Comparison of ENCODE assay signal across 9 cellular contexts in the genomic region with DNA sequence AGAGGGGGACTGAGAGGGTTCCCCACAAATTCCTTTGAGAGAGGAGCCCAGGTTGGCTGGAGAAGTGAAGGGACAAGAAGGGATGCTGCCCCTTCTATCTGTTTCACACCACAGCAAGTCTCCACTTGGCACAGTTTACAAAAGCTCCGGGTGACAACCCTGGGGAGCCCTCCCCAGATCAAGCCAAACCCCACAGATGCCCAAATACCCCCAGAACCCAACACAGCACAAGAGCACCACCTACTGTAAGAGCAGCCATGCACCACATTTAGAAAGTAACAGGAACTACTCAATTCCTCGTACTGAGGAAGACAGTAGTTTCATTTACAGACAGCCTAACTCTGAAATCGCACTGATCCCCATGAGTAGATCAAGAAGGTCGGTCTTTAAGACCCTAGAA.
DNase-seq lines count a peak whose midpoint lies in the region; ATAC-seq and TF ChIP-seq lines count a peak whose summit lies in the region.
"Had no signal": no experiment of that assay in that cellular context is flagged by ENCODE, and none has a peak within 500 bp of the region (broad histone marks: within the 10 kb centered on the region; RNA-seq: fewer than 3 reads in every experiment).

No MANE protein-coding gene starts in this region.

- H4K5ac ChIP-seq in H9 (ENCODE audit: insufficient read length, low read depth, low read length): no peak overlapping the region

- no peak overlapping the region for H2BK5ac ChIP-seq in H9 (ENCODE audit: insufficient read length, low read length)

- no peak overlapping the region for H2BK15ac ChIP-seq in H9 (ENCODE audit: low read depth, low read length)

- H3K27me3 Mint-ChIP-seq in CD4-positive, alpha-beta T cell: peaks cover 4% of the 10 kb centered on the region
- no peaks in the 10 kb centered on the region; the same call in 1 of the 2 replicates for H3K27me3 Mint-ChIP-seq in H9 (ENCODE audit: low read depth)
- peaks cover 7% of the 10 kb centered on the region for H3K27me3 Mint-ChIP-seq in T-helper 17 cell
- H3K27me3 Mint-ChIP-seq: naive B cell had no signal

- no peak overlapping the region for H2AK5ac ChIP-seq in H9 (ENCODE audit: insufficient read length, low read length)

- H3K4me1 Mint-ChIP-seq in CD4-positive, alpha-beta T cell (ENCODE audit: low read depth): no peaks in the 10 kb centered on the region
- H3K4me1 Mint-ChIP-seq in H9: no peaks in the 10 kb centered on the region
- H3K4me1 Mint-ChIP-seq in T-helper 17 cell: peaks cover 9% of the 10 kb centered on the region

- H3T11ph ChIP-seq in H9 (ENCODE audit: low read length): no peak overlapping the region

- H3K9ac ChIP-seq in H9 (ENCODE audit: extremely low read depth, insufficient read length, low read length): no peak overlapping the region

- no peak overlapping the region for H2AFZ ChIP-seq in H9 (ENCODE audit: low read length)

- no peak overlapping the region for H3K4me3 ChIP-seq in epithelial cell of esophagus (ENCODE audit: low read length)
- H3K4me3 ChIP-seq in esophagus squamous epithelium: no peak overlapping the region

- H2BK20ac ChIP-seq in H9 (ENCODE audit: low read depth, low read length, poor library complexity, severe bottlenecking): no peak overlapping the region

- no peaks in the 10 kb centered on the region for H3K36me3 Mint-ChIP-seq in CD4-positive, alpha-beta T cell (ENCODE audit: low read depth)
- H3K36me3 Mint-ChIP-seq in H9 (ENCODE audit: insufficient read depth in 1 of 3, low read depth in 3 of 3) (peaks cover 28 to 50% (median 42%) of the 10 kb centered on the region in 3 experiments), T-helper 17 cell (ENCODE audit: low read depth) (no peaks in the 10 kb centered on the region)
- H3K36me3 Mint-ChIP-seq: naive B cell had no signal

- no peak overlapping the region for H4K91ac ChIP-seq in H9 (ENCODE audit: insufficient read length, low read depth, low read length)

- H3K18ac ChIP-seq in H9 (ENCODE audit: insufficient read length, low read depth, low read length): no peak overlapping the region

- H3K56ac ChIP-seq in H9 (ENCODE audit: insufficient read length, low read depth, low read length): no peak overlapping the region

- no peaks in the 10 kb centered on the region for H3K9me3 Mint-ChIP-seq in CD4-positive, alpha-beta T cell
- H3K9me3 Mint-ChIP-seq in H9: no peaks in the 10 kb centered on the region

- H3K23me2 ChIP-seq in H9 (ENCODE audit: insufficient read length, low read depth, low read length, poor library complexity, severe bottlenecking): no peaks in the 10 kb centered on the region

- ATAC-seq in CD4-positive, alpha-beta T cell (ENCODE audit: poor library complexity): peak; percentile 93
- peak; percentile 80 for ATAC-seq in T-helper 17 cell
- no peak for ATAC-seq in Right ventricle myocardium superior (ENCODE audit: poor library complexity)

- H3K36me3 ChIP-seq in esophagus squamous epithelium: peaks cover 0 to 14% (median 0%) of the 10 kb centered on the region in 3 donors

- WGBS in H9 (ENCODE audit: extremely low coverage, insufficient read length, low lambda C conversion rate): no CpG with 5 or more reads among the region's 4 CpGs
- 65 to 77% methylated on average over 4 of the region's 4 CpGs for WGBS in esophagus squamous epithelium, 2 donors

- H3K4ac ChIP-seq in H9 (ENCODE audit: low read depth, low read length): no peak overlapping the region

- CTCF ChIA-PET in CD4-positive, alpha-beta T cell (lab: Charles Lee): interaction anchor here (0.6 kb wide), 1 partner anchor 132 kb away, joined by 3 read pairs; no protein-coding TSS in a partner anchor

- H4K8ac ChIP-seq in H9 (replicated peaks; ENCODE audit: insufficient read length, low read depth, low read length): no peak overlapping the region

- H4K20me1 ChIP-seq in H9 (ENCODE audit: control insufficient read depth, insufficient read depth, insufficient read length): no peaks in the 10 kb centered on the region

- DNase-seq in CD4-positive, alpha-beta T cell: peak; percentile 11 to 51 (median 39)
- no peak for DNase-seq in H9
- peak in 1 of 3 donors; percentile 20 for DNase-seq in T-helper 17 cell
- peak; percentile 34 for DNase-seq in epithelial cell of esophagus (ENCODE audit: low read depth)
- DNase-seq in kidney glomerular epithelial cell (lab: John Stamatoyannopoulos, UW): no peak
- no peak for DNase-seq in Right ventricle myocardium superior
- DNase-seq in esophagus squamous epithelium (lab: John Stamatoyannopoulos, UW): no peak
- no peak for DNase-seq in NCI-H146 treated with DMSO at 0.1 percent for 48 hours (lab: John Stamatoyannopoulos, UW; ENCODE audit: unreplicated experiment)
- DNase-seq: naive B cell had no signal

- no peak for TF ChIP-seq POLR2A in esophagus squamous epithelium (IDR thresholded peaks at IDR 0.05)

- H3K4me1 ChIP-seq in H9 (ENCODE audit: insufficient read depth, low read length): no peaks in the 10 kb centered on the region
- H3K4me1 ChIP-seq in esophagus squamous epithelium: peaks cover 0 to 5% (median 0%) of the 10 kb centered on the region in 3 donors

- no peak overlapping the region for H3K27ac ChIP-seq in CD4-positive, alpha-beta T cell (ENCODE audit: low read depth, low read length)
- H3K27ac ChIP-seq in H9 (ENCODE audit: insufficient read length, low read depth, low read length): no peak overlapping the region
- no peak overlapping the region for H3K27ac ChIP-seq in esophagus squamous epithelium

- H3K79me1 ChIP-seq in H9 (ENCODE audit: insufficient read depth, low read depth, low read length, poor library complexity, severe bottlenecking): no peaks in the 10 kb centered on the region

- no peak overlapping the region for H3K4me2 ChIP-seq in H9 (ENCODE audit: insufficient read depth, insufficient read length, low read length)

- no peaks in the 10 kb centered on the region for H3K79me2 ChIP-seq in H9 (ENCODE audit: insufficient read depth, low read length)

- H3K27me3 ChIP-seq in CD4-positive, alpha-beta T cell (ENCODE audit: control insufficient read depth, insufficient read depth, low read length): no peaks in the 10 kb centered on the region
- H3K27me3 ChIP-seq in H9 (ENCODE audit: insufficient read depth, low read length) (no peaks in the 10 kb centered on the region), esophagus squamous epithelium (no peaks in the 10 kb centered on the region)

- H2BK12ac ChIP-seq in H9 (ENCODE audit: insufficient read length, low read depth, low read length): no peak overlapping the region

- no peaks in the 10 kb centered on the region for H3K9me3 ChIP-seq in CD4-positive, alpha-beta T cell (ENCODE audit: control insufficient read depth, low read length)
- no peaks in the 10 kb centered on the region for H3K9me3 ChIP-seq in H9 (ENCODE audit: control insufficient read depth, low read depth, low read length)
- no peaks in the 10 kb centered on the region for H3K9me3 ChIP-seq in T-helper 17 cell (ENCODE audit: control insufficient read depth, low read length, poor library complexity, severe bottlenecking)
- H3K9me3 ChIP-seq in esophagus squamous epithelium: no peaks in the 10 kb centered on the region

- H3K23ac ChIP-seq in H9 (ENCODE audit: insufficient read length, low read depth, low read length): no peak overlapping the region

- H3K14ac ChIP-seq in H9 (ENCODE audit: insufficient read depth, low read length): no peak overlapping the region

- H2BK120ac ChIP-seq in H9 (ENCODE audit: low read depth, low read length, poor library complexity, severe bottlenecking): no peak overlapping the region

- intact Hi-C loops in CD4-positive, alpha-beta T cell (cut with DNase I, micrococcal nuclease): loop anchor here (1.0 to 10.0 kb wide), 7 partner anchors 123 to 964 kb away; a partner anchor contains a TSS
- intact Hi-C loops in Right ventricle myocardium superior (cut with DNase I) (no loop called here), esophagus squamous epithelium (cut with DNase I) (no loop called here)

- no peak overlapping the region for H3K4me3 Mint-ChIP-seq in CD4-positive, alpha-beta T cell
- no peak overlapping the region for H3K4me3 Mint-ChIP-seq in H9
- H3K4me3 Mint-ChIP-seq in T-helper 17 cell: no peak overlapping the region
- H3K4me3 Mint-ChIP-seq: naive B cell had no signal

- POLR2A ChIA-PET in CD4-positive, alpha-beta T cell (lab: Charles Lee): no interaction called here

- H3K27ac Mint-ChIP-seq in CD4-positive, alpha-beta T cell: no peak overlapping the region
- H3K27ac Mint-ChIP-seq in H9 (peak overlapping the region in 2 of 3 experiments; percentile 25 to 46; a peak in 4 of 7 replicates), T-helper 17 cell (peak overlapping the region; percentile 84)

- peak; percentile 51 for TF ChIP-seq CTCF in CD4-positive, alpha-beta T cell (IDR thresholded peaks at IDR 0.05)
- TF ChIP-seq CTCF in H9 (conservative IDR thresholded peaks at IDR 0.05) (peak; percentile 66), epithelial cell of esophagus (IDR thresholded peaks at IDR 0.05; ENCODE audit: insufficient read depth, low read depth, low read length, missing control alignments) (peak; percentile 54), esophagus squamous epithelium (IDR thresholded peaks at IDR 0.05) (peak in 2 of 6 experiments; percentile 35 to 40)

Comparison
In these comparisons a context has a peak if more than half of its experiments do, and no peak if none do; other contexts are left out.
1. DNase-seq: peak in CD4-positive, alpha-beta T cell (10 of 10) and epithelial cell of esophagus (single experiment); none in H9 (single experiment), kidney glomerular epithelial cell (single experiment), Right ventricle myocardium superior (single experiment), esophagus squamous epithelium (single experiment) and NCI-H146 treated with DMSO at 0.1 percent for 48 hours (single experiment).
2. intact Hi-C loops: an anchor here in CD4-positive, alpha-beta T cell (1.0 to 10.0 kb wide); none called in Right ventricle myocardium superior and esophagus squamous epithelium.